Comparison of ENCODE assay signal across 10 cellular contexts in the genomic region with DNA sequence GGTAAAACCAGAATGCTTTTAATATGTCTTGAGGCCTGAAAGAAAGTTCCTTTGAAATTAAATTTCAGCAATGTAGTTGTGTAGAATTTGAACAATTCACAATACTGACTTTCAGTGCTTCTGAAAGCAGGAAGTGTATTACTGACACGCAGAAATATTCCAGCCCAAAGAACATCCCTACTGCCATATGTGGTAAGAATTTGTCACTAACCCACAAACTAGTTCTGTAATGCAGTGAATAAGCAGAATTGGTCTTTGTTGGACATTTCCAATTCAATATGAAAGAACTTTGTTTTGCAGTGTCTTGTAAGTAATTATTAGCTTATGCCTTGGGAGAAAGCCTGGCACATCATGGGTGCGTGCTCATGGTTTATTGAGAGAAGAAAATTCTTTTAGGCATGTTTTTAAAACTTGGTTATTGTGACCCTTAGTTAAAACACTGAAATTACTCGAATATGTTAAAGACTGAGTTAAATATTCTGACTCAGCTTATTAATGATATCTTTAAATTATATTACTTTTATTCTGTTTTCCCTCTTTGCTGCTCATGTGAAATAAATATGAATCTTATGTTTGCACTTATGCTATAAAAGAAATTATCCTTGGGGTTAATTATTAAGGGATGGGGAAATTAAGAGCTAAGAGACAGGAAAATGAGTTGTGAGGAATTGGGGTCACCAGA. TPM values are rescaled to one million over a fixed set of nuclear protein-coding genes. Genes with fewer than 3 reads are reported as not detected.
DNase-seq lines count a peak whose midpoint lies in the region; FAIRE-seq and TF ChIP-seq lines count a peak whose summit lies in the region.
"Had no signal": no experiment of that assay in that cellular context is flagged by ENCODE, and none has a peak within 500 bp of the region (broad histone marks: within the 10 kb centered on the region; RNA-seq: fewer than 3 reads in every experiment).

No MANE protein-coding gene starts in this region.

- H3K79me2 ChIP-seq in ACC112 (ENCODE audit: control insufficient read depth, insufficient read depth, low read length, unreplicated experiment) = peaks cover 91% of the 10 kb centered on the region

- 52 to 74% (median 59%) methylated on average over 3 of the region's 3 CpGs for WGBS in ovary, 3 donors

- no peak for TF ChIP-seq CTCF in ovary (IDR thresholded peaks at IDR 0.05)

- TF ChIP-seq POLR2A in ovary (IDR thresholded peaks at IDR 0.05) = no peak

- H3K36me3 ChIP-seq in ACC112 (ENCODE audit: insufficient read depth, low read length) (peaks cover 23% of the 10 kb centered on the region), ovary (no peaks in the 10 kb centered on the region)

- intact Hi-C loops in ovary (cut with DNase I) = no loop called here

- no peak overlapping the region for H2AFZ ChIP-seq in ACC112 (ENCODE audit: low read length, unreplicated experiment)

- H3K27me3 ChIP-seq in ACC112 (ENCODE audit: insufficient read depth, low read length) = no peaks in the 10 kb centered on the region
- H3K27me3 ChIP-seq in ovary = no peaks in the 10 kb centered on the region

- H3K9me3 ChIP-seq in ovary = no peaks in the 10 kb centered on the region

- DNase-seq in HCEC 1CT (peak; percentile 75), SKM-1 treated with dmso at 0.1 percent for 144 hours (lab: John Stamatoyannopoulos, UW; ENCODE audit: unreplicated experiment) (peak; percentile 77), ovary (no peak), NCI-H446 (lab: John Stamatoyannopoulos, UW) (no peak), DMS53 treated with DMSO at 0.1 percent for 48 hours (lab: John Stamatoyannopoulos, UW; ENCODE audit: unreplicated experiment) (no peak)
- DNase-seq in activated CD8-positive, alpha-beta memory T cell treated with anti-CD3 and anti-CD28 coated beads, Interleukin-2, amount 50 U/mL, for 48 hours = no peak
- DNase-seq: NCI-H774 had no signal

- no peak overlapping the region for H3K4me3 ChIP-seq in ACC112 (ENCODE audit: low read depth, low read length)
- no peak overlapping the region for H3K4me3 ChIP-seq in ovary

- H3K4me1 ChIP-seq in ACC112 (ENCODE audit: control insufficient read depth, insufficient read depth, low read length, unreplicated experiment) (peaks cover 29% of the 10 kb centered on the region), ovary (ENCODE audit: insufficient read depth) (peaks cover 1% of the 10 kb centered on the region)

- FAIRE-seq in islet of Langerhans (lab: Jason Lieb, UNC) = peak; percentile 13
- FAIRE-seq: H1 had no signal

- TF ChIP-seq EP300 in ovary (IDR thresholded peaks at IDR 0.05) = no peak

- H3K27ac ChIP-seq in ACC112 (ENCODE audit: low read depth, low read length) (peak overlapping the region; percentile 61), ovary (no peak overlapping the region)

RNA-seq across cellular contexts. Expression of a gene that starts 33.4 kb away (rescaled TPM):
- total RNA-seq in ovary = 10 to 100 TPM; 45.8 to 90.0 (median 66.5) TPM
- polyA plus RNA-seq in ovary = 10 to 100 TPM; 48.5 to 62.7 TPM

Comparison
In these comparisons a context has a peak if more than half of its experiments do, and no peak if none do; other contexts are left out.
1. DNase-seq: peak in HCEC 1CT (single experiment) and SKM-1 treated with dmso at 0.1 percent for 144 hours (single experiment); none in ovary (0 of 5), activated CD8-positive, alpha-beta memory T cell treated with anti-CD3 and anti-CD28 coated beads, Interleukin-2, amount 50 U/mL, for 48 hours (single experiment), NCI-H446 (0 of 2) and DMS53 treated with DMSO at 0.1 percent for 48 hours (single experiment).